Comparison of ENCODE assay signal across 22 cellular contexts in genomic region chr3:124628865-124629264, GRCh38.
"Had no signal": no experiment of that assay in that cellular context is flagged by ENCODE, and none has a peak within 500 bp of the region (broad histone marks: within the 10 kb centered on the region; RNA-seq: fewer than 3 reads in every experiment).

No MANE protein-coding gene starts in this region.

- H3K36me3 ChIP-seq: colonic mucosa, sigmoid colon, transverse colon had no signal

- H3K36me3 Mint-ChIP-seq: naive thymus-derived CD8-positive, alpha-beta T cell had no signal

- H3K4me3 Mint-ChIP-seq: immature natural killer cell; naive thymus-derived CD8-positive, alpha-beta T cell; neural crest cell; stimulated activated naive CD8-positive, alpha-beta T cell treated with anti-CD3 and anti-CD28 coated beads, Interleukin-15, Interleukin-2, amounts not matched to agents 100 ng/mL and 50 ng/mL, for 24 hours had no signal

- FAIRE-seq: keratinocyte, urothelium cell line had no signal

- DNase-seq: colonic mucosa; dermis blood vessel endothelial cell; esophagus squamous epithelium; foreskin fibroblast; glutamatergic neuron; immature natural killer cell; left ventricle myocardium inferior; mesendoderm; naive thymus-derived CD8-positive, alpha-beta T cell; posterior cingulate gyrus; sigmoid colon; stimulated activated CD4-positive, alpha-beta T cell treated with anti-CD3 and anti-CD28 coated beads, Interleukin-12 subunit alpha, Interleukin-12 subunit beta, amount 100 ng/mL, for 4 hours; substantia nigra; transverse colon had no signal

- H3K4me3 ChIP-seq: colonic mucosa, esophagus squamous epithelium, gastroesophageal sphincter, left ventricle myocardium inferior, lung, sigmoid colon, skin epidermis, thoracic aorta, transverse colon had no signal

- H3K4me1 ChIP-seq: colonic mucosa, esophagus squamous epithelium, gastroesophageal sphincter, sigmoid colon had no signal

- ATAC-seq: gastroesophageal sphincter; naive thymus-derived CD8-positive, alpha-beta T cell had no signal

- H3K27ac ChIP-seq: colonic mucosa, esophagus squamous epithelium, gastroesophageal sphincter, left ventricle myocardium inferior, sigmoid colon, skin epidermis, thoracic aorta, transverse colon had no signal

- H3K9me3 ChIP-seq: colonic mucosa, esophagus squamous epithelium, gastroesophageal sphincter, left ventricle myocardium inferior, sigmoid colon, thoracic aorta, transverse colon had no signal

- H3K27ac Mint-ChIP-seq: immature natural killer cell; naive thymus-derived CD8-positive, alpha-beta T cell; stimulated activated naive CD8-positive, alpha-beta T cell treated with anti-CD3 and anti-CD28 coated beads, Interleukin-15, Interleukin-2, amounts not matched to agents 100 ng/mL and 50 ng/mL, for 24 hours had no signal

- H3K9me3 Mint-ChIP-seq: immature natural killer cell; naive thymus-derived CD8-positive, alpha-beta T cell; neural crest cell; stimulated activated naive CD8-positive, alpha-beta T cell treated with anti-CD3 and anti-CD28 coated beads, Interleukin-15, Interleukin-2, amounts not matched to agents 100 ng/mL and 50 ng/mL, for 24 hours had no signal

- H3K27me3 ChIP-seq: colonic mucosa, esophagus squamous epithelium, gastroesophageal sphincter, sigmoid colon, transverse colon had no signal
